11 cellular contexts compared by ENCODE assay signal in genomic region chr7:93178213-93178612, GRCh38. TPM values are rescaled to one million over a fixed set of nuclear protein-coding genes. Genes with fewer than 3 reads are reported as not detected.
DNase-seq lines count a peak whose midpoint lies in the region; ATAC-seq, FAIRE-seq and TF ChIP-seq lines count a peak whose summit lies in the region.
"Had no signal": no experiment of that assay in that cellular context is flagged by ENCODE, and none has a peak within 500 bp of the region (broad histone marks: within the 10 kb centered on the region; RNA-seq: fewer than 3 reads in every experiment).

No MANE protein-coding gene starts in this region.

- H3K9me3 ChIP-seq in MM.1S (replicated peaks; ENCODE audit: insufficient read depth, low read length) (no peaks in the 10 kb centered on the region), testis (no peaks in the 10 kb centered on the region), sigmoid colon (no peaks in the 10 kb centered on the region)
- H3K9me3 ChIP-seq: gastrocnemius medialis had no signal

- 36% methylated on average over 3 of the region's 3 CpGs for WGBS in testis, 2 donors
- WGBS in sigmoid colon, 2 donors, result 7 to 17% methylated on average over 3 of the region's 3 CpGs

- no peaks in the 10 kb centered on the region for H3K79me2 ChIP-seq in MM.1S (ENCODE audit: low read length)
- H3K79me2 ChIP-seq: parathyroid adenoma had no signal

- no peak overlapping the region for H3K9ac ChIP-seq in MM.1S (ENCODE audit: low read length)
- H3K9ac ChIP-seq: parathyroid adenoma had no signal

- no peak for FAIRE-seq in D721Med (lab: Jason Lieb, UNC)

- H3K4me2 ChIP-seq in MM.1S (ENCODE audit: low read depth, low read length), result no peak overlapping the region

- H3K4me1 ChIP-seq in MM.1S (ENCODE audit: low read length) (no peaks in the 10 kb centered on the region), testis (no peaks in the 10 kb centered on the region), sigmoid colon (no peaks in the 10 kb centered on the region)
- H3K4me1 ChIP-seq: gastrocnemius medialis, parathyroid adenoma had no signal

- H2AFZ ChIP-seq in MM.1S (ENCODE audit: low read length), result no peak overlapping the region
- H2AFZ ChIP-seq: parathyroid adenoma had no signal

- TF ChIP-seq CTCF in D721Med (IDR thresholded peaks at IDR 0.05; ENCODE audit: insufficient read depth, missing control alignments) (peak; percentile 33), MM.1S (IDR thresholded peaks at IDR 0.05; ENCODE audit: low read length) (peak; percentile 25), testis (IDR thresholded peaks at IDR 0.05) (no peak), sigmoid colon (IDR thresholded peaks at IDR 0.05) (no peak)

- TF ChIP-seq EP300 in sigmoid colon (IDR thresholded peaks at IDR 0.05), result no peak

- H3K4me3 ChIP-seq in MM.1S (ENCODE audit: low read length) (no peak overlapping the region), testis (no peak overlapping the region), sigmoid colon (no peak overlapping the region)
- H3K4me3 ChIP-seq: gastrocnemius medialis had no signal

- H3K36me3 ChIP-seq in MM.1S (replicated peaks; ENCODE audit: insufficient read depth, low read length), result no peaks in the 10 kb centered on the region
- H3K36me3 ChIP-seq in testis (ENCODE audit: low read depth, missing control alignments), result no peaks in the 10 kb centered on the region
- H3K36me3 ChIP-seq in sigmoid colon, result no peaks in the 10 kb centered on the region
- H3K36me3 ChIP-seq: gastrocnemius medialis had no signal

- H3K9me2 ChIP-seq in MM.1S (replicated peaks; ENCODE audit: insufficient read depth, low read length), result no peaks in the 10 kb centered on the region

- DNase-seq in D721Med (ENCODE audit: insufficient read length, low spot score), result no peak
- DNase-seq in MM.1S, result no peak
- DNase-seq in left colon, result no peak
- DNase-seq in stimulated activated CD4-positive, alpha-beta T cell treated with anti-CD3 and anti-CD28 coated beads, Interleukin-15, amount 100 ng/mL, for 24 hours, result no peak
- no peak for DNase-seq in MV-4-11 (lab: John Stamatoyannopoulos, UW)
- DNase-seq in testis, result no peak
- DNase-seq in sigmoid colon, result no peak
- DNase-seq: activated T-cell treated with anti-CD3 and anti-CD28 coated beads, Interleukin-2, amount 50 U/mL, for 4 hours; gastrocnemius medialis had no signal

- peak; percentile 73 for ATAC-seq in SK-N-SH treated with all-trans-retinoic acid at 6 μM for 48 hours
- ATAC-seq in left colon, result peak; percentile 90
- ATAC-seq: activated T-cell treated with anti-CD3 and anti-CD28 coated beads, Interleukin-2, amount 50 U/mL, for 4 hours; gastrocnemius medialis had no signal

- H3K27ac ChIP-seq in MM.1S (ENCODE audit: low read length) (no peak overlapping the region), testis (no peak overlapping the region), sigmoid colon (no peak overlapping the region)
- H3K27ac ChIP-seq: gastrocnemius medialis, parathyroid adenoma had no signal

- no peaks in the 10 kb centered on the region for H3F3A ChIP-seq in MM.1S (ENCODE audit: insufficient read depth, low read length)

- H3K27me3 ChIP-seq in MM.1S (replicated peaks; ENCODE audit: insufficient read depth, low read length), result no peaks in the 10 kb centered on the region
- no peaks in the 10 kb centered on the region for H3K27me3 ChIP-seq in testis
- H3K27me3 ChIP-seq in sigmoid colon, result no peaks in the 10 kb centered on the region
- H3K27me3 ChIP-seq: gastrocnemius medialis had no signal

- TF ChIP-seq POLR2A in testis (IDR thresholded peaks at IDR 0.05), result no peak
- no peak for TF ChIP-seq POLR2A in sigmoid colon (IDR thresholded peaks at IDR 0.05)

- no peaks in the 10 kb centered on the region for H4K20me1 ChIP-seq in MM.1S (ENCODE audit: insufficient read depth, low read length)

- intact Hi-C loops in left colon (cut with DNase I, micrococcal nuclease) (no loop called here), testis (cut with DNase I; ENCODE audit: low total_unique reads) (no loop called here), sigmoid colon (cut with DNase I) (no loop called here)

TF ChIP-seq in SK-N-SH treated with all-trans-retinoic acid at 6 μM for 48 hours, 23 proteins besides CTCF, POLR2A, EP300 and RAD21:
- no peak for TF ChIP-seq ZNF565 (CRISPR knock-in tag; conservative IDR thresholded peaks at IDR 0.05; ENCODE audit: low read depth)

RNA-seq across cellular contexts. Expression of gene SAMD9L, which starts 30.0 kb away (rescaled TPM):
- 10 to 100 TPM in 1 of 2 donors, 1 to 10 TPM in 1; 9.9 to 22.6 TPM for total RNA-seq in left colon
- total RNA-seq in testis, result 1 to 10 TPM; 5.1 to 6.5 TPM
- 2.7 TPM for polyA plus RNA-seq in testis (ENCODE audit: insufficient read depth, low read depth, low replicate concordance)
- 10 to 100 TPM in 1 of 4 donors, 1 to 10 TPM in 3; 5.3 to 13.6 (median 6.7) TPM for total RNA-seq in sigmoid colon
- 10 to 100 TPM in 1 of 3 donors, 1 to 10 TPM in 2; 2.4 to 19.0 (median 5.8) TPM for polyA plus RNA-seq in sigmoid colon

RNA-seq across cellular contexts. Expression of gene HEPACAM2, which starts 48.1 kb away (rescaled TPM):
- total RNA-seq in left colon (10 to 100 TPM; 86.8 to 96.1 TPM), testis (1 to 10 TPM; 2.4 to 2.7 TPM), sigmoid colon (under 1 TPM in 1 of 4 donors, not detected in 3; 0.36 TPM)
- polyA plus RNA-seq in testis (ENCODE audit: insufficient read depth, low read depth, low replicate concordance) (4.6 TPM), sigmoid colon (10 to 100 TPM; 22.2 to 57.7 (median 28.2) TPM)
- total RNA-seq: activated T-cell treated with anti-CD3 and anti-CD28 coated beads, Interleukin-2, amount 50 U/mL, for 4 hours; gastrocnemius medialis had no signal

RNA-seq across cellular contexts. Expression of gene VPS50, which starts 54.0 kb away (rescaled TPM):
- total RNA-seq in left colon (10 to 100 TPM; 27.6 to 28.6 TPM), testis (10 to 100 TPM; 22.9 to 26.6 TPM), sigmoid colon (10 to 100 TPM; 21.7 to 36.4 (median 26.4) TPM)
- polyA plus RNA-seq in testis (ENCODE audit: insufficient read depth, low read depth, low replicate concordance) (17.5 TPM), sigmoid colon (10 to 100 TPM in 1 of 3 donors, 1 to 10 TPM in 2; 4.8 to 10.1 (median 5.3) TPM)

Comparison
In these comparisons a context has a peak if more than half of its experiments do, and no peak if none do; other contexts are left out.
1. CTCF ChIP-seq: peak in D721Med (single experiment) and MM.1S (single experiment); none in testis (0 of 3) and sigmoid colon (0 of 4).
2. RNA of gene HEPACAM2, which starts 48.1 kb away (total RNA-seq): 86.8 to 96.1 TPM in left colon; 2.4 to 2.7 TPM in testis and 0.36 TPM in sigmoid colon; every median in the first group is over 10 times any median in the second.